In genomic region chr4:182449960-182450359, GRCh38 we compare ENCODE assay signal across 9 cellular contexts.
DNase-seq lines count a peak whose midpoint lies in the region; ATAC-seq and TF ChIP-seq lines count a peak whose summit lies in the region.
"Had no signal": no experiment of that assay in that cellular context is flagged by ENCODE, and none has a peak within 500 bp of the region (broad histone marks: within the 10 kb centered on the region; RNA-seq: fewer than 3 reads in every experiment).

No MANE protein-coding gene starts in this region.

- no peaks in the 10 kb centered on the region for H3K36me3 ChIP-seq in HUES48 (ENCODE audit: control insufficient read depth, insufficient read depth, low read length)

- H3K9ac ChIP-seq in HUES48 (ENCODE audit: low read depth, low read length) = peak overlapping the region; percentile 38

- CTCF ChIA-PET in AG04449 (lab: Yijun Ruan, JAX) = no interaction called here

- ATAC-seq in naive thymus-derived CD8-positive, alpha-beta T cell = no peak
- ATAC-seq in HG03521 (IDR thresholded peaks at IDR 0.05; ENCODE audit: unreplicated experiment) (no peak), HG03565 (IDR thresholded peaks at IDR 0.05; ENCODE audit: unreplicated experiment) (no peak)

- H3K4me1 ChIP-seq in HUES48 (ENCODE audit: control insufficient read depth, insufficient read depth, low read length) = peaks cover 54% of the 10 kb centered on the region

- peaks cover 0 to 3% (median 0%) of the 10 kb centered on the region in 9 donors for H3K9me3 Mint-ChIP-seq in naive thymus-derived CD8-positive, alpha-beta T cell

- H3K27ac Mint-ChIP-seq in naive thymus-derived CD8-positive, alpha-beta T cell = no peak overlapping the region

- peak overlapping the region; percentile 37 to 82 (median 69) for H3K4me3 Mint-ChIP-seq in naive thymus-derived CD8-positive, alpha-beta T cell

- H3K27me3 Mint-ChIP-seq in naive thymus-derived CD8-positive, alpha-beta T cell = peaks cover 35 to 80% (median 52%) of the 10 kb centered on the region in 5 donors

- H3K4me1 Mint-ChIP-seq in naive thymus-derived CD8-positive, alpha-beta T cell = peaks cover 3 to 27% (median 19%) of the 10 kb centered on the region in 4 donors

- no peak for TF ChIP-seq CTCF in AG04449 (IDR thresholded peaks at IDR 0.05; ENCODE audit: insufficient read depth, low read length, missing control alignments)

- H3K36me3 Mint-ChIP-seq in naive thymus-derived CD8-positive, alpha-beta T cell = peaks cover 0 to 13% (median 3%) of the 10 kb centered on the region in 3 donors

- POLR2A ChIA-PET in AG04449 (lab: Yijun Ruan, JAX) = no interaction called here
- POLR2A ChIA-PET in naive thymus-derived CD8-positive, alpha-beta T cell (lab: Charles Lee) = no interaction called here

- no peaks in the 10 kb centered on the region for H3K9me3 ChIP-seq in HUES48 (ENCODE audit: control insufficient read depth, insufficient read depth, low read length)

- DNase-seq in AG04449 (ENCODE audit: low read depth, low spot score) (no peak), dermis blood vessel endothelial cell (peak; percentile 7), occipital lobe (lab: John Stamatoyannopoulos, UW) (no peak), cortex of kidney (lab: John Stamatoyannopoulos, UW) (no peak)
- DNase-seq in naive thymus-derived CD8-positive, alpha-beta T cell = no peak
- DNase-seq: GOT3 had no signal

- H3K27me3 ChIP-seq in HUES48 (ENCODE audit: control insufficient read depth, insufficient read depth, low read length) = peaks cover 16% of the 10 kb centered on the region

- H3K4me3 ChIP-seq in AG04449 (ENCODE audit: low read depth, low read length) = peak overlapping the region; percentile 75
- H3K4me3 ChIP-seq in HUES48 (ENCODE audit: low read depth, low read length) = peak overlapping the region; percentile 78

- peak overlapping the region; percentile 89 for H3K27ac ChIP-seq in HUES48 (ENCODE audit: low read depth, low read length)
